In the genomic region with DNA sequence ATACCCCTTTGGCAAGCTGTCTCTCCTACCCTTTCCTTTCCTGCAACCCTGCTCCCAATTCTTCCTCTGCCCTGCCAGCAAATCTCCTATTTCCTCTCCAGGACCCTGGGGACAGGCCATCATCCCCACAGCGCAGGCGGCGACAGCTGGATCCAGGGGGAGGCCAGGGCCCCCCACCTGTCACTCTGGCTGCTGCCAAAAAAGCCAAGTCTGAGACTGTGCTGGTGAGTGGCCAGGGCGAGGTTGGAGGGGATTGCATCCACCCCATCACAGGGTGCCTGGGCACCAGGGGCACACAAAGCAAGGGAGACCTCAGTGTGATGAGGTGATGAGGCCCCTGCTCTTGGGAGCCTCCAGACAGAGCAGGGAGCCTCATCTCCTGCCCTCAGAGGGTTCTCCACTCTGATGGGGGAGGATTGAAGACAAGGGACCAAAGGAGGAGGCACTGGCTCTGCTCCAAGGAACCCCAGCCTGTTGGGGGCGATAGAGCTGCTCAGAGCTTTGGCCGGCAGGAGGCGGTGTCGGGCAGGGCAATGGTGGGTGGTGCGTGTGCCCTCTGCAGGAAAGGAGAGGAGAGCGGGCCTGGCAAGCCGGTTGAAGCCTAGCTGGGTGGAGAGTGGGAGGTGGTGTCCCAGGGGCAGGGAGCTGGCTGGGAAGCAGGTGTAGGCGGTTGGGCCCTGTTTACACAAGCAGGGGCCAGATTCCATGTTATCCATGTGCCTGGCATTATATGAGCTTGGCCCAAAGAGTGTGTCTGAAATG, we compare ENCODE assay signal across 1 cellular context.
A peak's percentile ranks its signal among the peaks of the same experiment; 100 is the strongest.
TF ChIP-seq lines count a peak whose summit lies in the region.

No MANE protein-coding gene starts in this region.

TF ChIP-seq in GM12878, 131 proteins besides CTCF, POLR2A, EP300 and RAD21:
- peak; percentile 70 for TF ChIP-seq YY1 (IDR thresholded peaks at IDR 0.05; ENCODE audit: low read depth, low read length)
- peak; percentile 7; the same call in 1 of the 2 replicates for TF ChIP-seq SMC3 (IDR thresholded peaks at IDR 0.05; ENCODE audit: borderline replicate concordance, low read length)
- TF ChIP-seq CEBPB (IDR thresholded peaks at IDR 0.05; ENCODE audit: borderline replicate concordance in 1 of 2, low read depth in 2 of 2, low read length in 2 of 2), result no peak
- TF ChIP-seq NFIC (IDR thresholded peaks at IDR 0.05; ENCODE audit: low read depth, low read length), result no peak
- TF ChIP-seq, protein P1, sequence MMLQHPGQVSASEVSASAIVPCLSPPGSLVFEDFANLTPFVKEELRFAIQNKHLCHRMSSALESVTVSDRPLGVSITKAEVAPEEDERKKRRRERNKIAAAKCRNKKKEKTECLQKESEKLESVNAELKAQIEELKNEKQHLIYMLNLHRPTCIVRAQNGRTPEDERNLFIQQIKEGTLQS (IDR thresholded peaks at IDR 0.05; ENCODE audit: borderline replicate concordance, extremely low read depth, low read depth, low read length), result 0 out of 2 replicates have a peak, but pooled peaks have one; percentile 22
TF ChIP-seq in GM12878: peak in this region for 3.
